1 cellular context compared by ENCODE assay signal in the genomic region with DNA sequence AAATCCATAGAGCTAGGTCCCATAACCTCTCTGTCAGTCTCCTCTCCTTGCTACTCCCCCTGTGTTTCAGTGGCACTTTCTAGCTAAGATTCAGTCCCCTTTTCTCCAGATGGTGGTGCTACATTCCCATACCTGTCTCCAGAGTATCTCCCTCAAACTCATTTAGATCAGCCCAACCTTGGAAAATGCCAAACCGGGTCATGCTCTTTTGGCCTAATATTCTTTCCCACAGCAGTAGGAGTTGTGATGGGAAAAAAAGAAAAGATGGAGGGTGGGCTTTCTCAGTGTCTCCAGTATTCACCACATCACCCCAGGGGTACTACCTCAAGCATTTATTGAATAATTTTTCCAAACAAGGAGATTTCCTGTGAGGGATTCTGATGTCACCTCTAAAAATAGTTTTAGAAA.
TF ChIP-seq lines count a peak whose summit lies in the region.

No MANE protein-coding gene starts in this region.

TF ChIP-seq in HepG2, 621 proteins besides CTCF, POLR2A, EP300 and RAD21 (continued from another document and continues in another):
- TF ChIP-seq ZNF18 (CRISPR knock-in tag; IDR thresholded peaks at IDR 0.05; ENCODE audit: insufficient replicate concordance) (no peak), TFDP2 (CRISPR knock-in tag; IDR thresholded peaks at IDR 0.05) (no peak), RBAK (CRISPR knock-in tag; IDR thresholded peaks at IDR 0.05) (no peak), SATB2 (CRISPR knock-in tag; IDR thresholded peaks at IDR 0.05) (no peak), MIER3 (CRISPR knock-in tag; IDR thresholded peaks at IDR 0.05; ENCODE audit: borderline replicate concordance) (no peak), JUND (CRISPR knock-in tag; IDR thresholded peaks at IDR 0.05) (no peak), ZNF274 (CRISPR knock-in tag; IDR thresholded peaks at IDR 0.05) (no peak), PLSCR1 (CRISPR knock-in tag; IDR thresholded peaks at IDR 0.05; ENCODE audit: borderline replicate concordance) (no peak), ZSCAN20 (CRISPR knock-in tag; IDR thresholded peaks at IDR 0.05; ENCODE audit: borderline replicate concordance) (no peak), TEAD2 (CRISPR knock-in tag; IDR thresholded peaks at IDR 0.05) (no peak), FLYWCH1 (CRISPR knock-in tag; IDR thresholded peaks at IDR 0.05) (no peak), PTBP1 (IDR thresholded peaks at IDR 0.05; ENCODE audit: low read depth, low read length, poor library complexity, severe bottlenecking) (no peak), MTA1 (CRISPR knock-in tag; IDR thresholded peaks at IDR 0.05; ENCODE audit: borderline replicate concordance) (no peak), SAP130 (CRISPR knock-in tag; IDR thresholded peaks at IDR 0.05; ENCODE audit: low read depth) (peak; percentile 55), AFF4 (CRISPR knock-in tag; IDR thresholded peaks at IDR 0.05) (no peak), PITX1 (CRISPR knock-in tag; IDR thresholded peaks at IDR 0.05) (no peak), ELF3 (CRISPR knock-in tag; IDR thresholded peaks at IDR 0.05) (peak; percentile 49; the same call in 1 of the 2 replicates), ZNF546 (CRISPR knock-in tag; conservative IDR thresholded peaks at IDR 0.05) (no peak), MAF1 (CRISPR knock-in tag; IDR thresholded peaks at IDR 0.05; ENCODE audit: borderline replicate concordance) (no peak), SYNCRIP (IDR thresholded peaks at IDR 0.05; ENCODE audit: insufficient read depth, low read depth, low read length) (no peak), MBNL3 (CRISPR knock-in tag; conservative IDR thresholded peaks at IDR 0.05) (no peak), NPAS2 (CRISPR knock-in tag; IDR thresholded peaks at IDR 0.05; ENCODE audit: borderline replicate concordance) (no peak), SMAD9 (CRISPR knock-in tag; IDR thresholded peaks at IDR 0.05) (no peak), ZSCAN9 (CRISPR knock-in tag; IDR thresholded peaks at IDR 0.05; ENCODE audit: borderline replicate concordance) (no peak), FOXM1 (CRISPR knock-in tag; IDR thresholded peaks at IDR 0.05) (no peak), ZFP36L1 (CRISPR knock-in tag; IDR thresholded peaks at IDR 0.05) (no peak), YEATS2 (CRISPR knock-in tag; IDR thresholded peaks at IDR 0.05; ENCODE audit: borderline replicate concordance) (no peak; the same call in 1 of the 2 replicates), NCOA5 (CRISPR knock-in tag; IDR thresholded peaks at IDR 0.05) (no peak), HHEX (CRISPR knock-in tag; IDR thresholded peaks at IDR 0.05) (no peak), DNMT1 (CRISPR knock-in tag; IDR thresholded peaks at IDR 0.05) (no peak), ZNF674 (CRISPR knock-in tag; IDR thresholded peaks at IDR 0.05; ENCODE audit: low read depth) (no peak), RFXANK (CRISPR knock-in tag; IDR thresholded peaks at IDR 0.05) (no peak), FOXA3 (CRISPR knock-in tag; IDR thresholded peaks at IDR 0.05) (no peak), MZF1 (CRISPR knock-in tag; IDR thresholded peaks at IDR 0.05; ENCODE audit: borderline replicate concordance) (no peak), ZNF883 (CRISPR knock-in tag; IDR thresholded peaks at IDR 0.05; ENCODE audit: not compliant biosample characterization) (no peak), ISL2 (CRISPR knock-in tag; IDR thresholded peaks at IDR 0.05) (no peak), SP4 (CRISPR knock-in tag; IDR thresholded peaks at IDR 0.05) (no peak), IRX3 (CRISPR knock-in tag; IDR thresholded peaks at IDR 0.05; ENCODE audit: borderline replicate concordance, low read depth) (no peak), ZNF235 (CRISPR knock-in tag; IDR thresholded peaks at IDR 0.05; ENCODE audit: borderline replicate concordance) (no peak), GLI4 (CRISPR knock-in tag; IDR thresholded peaks at IDR 0.05; ENCODE audit: borderline replicate concordance) (no peak), THYN1 (CRISPR knock-in tag; IDR thresholded peaks at IDR 0.05; ENCODE audit: borderline replicate concordance, low read depth) (no peak), SALL1 (CRISPR knock-in tag; IDR thresholded peaks at IDR 0.05) (no peak), POLR2AphosphoS2 (IDR thresholded peaks at IDR 0.05; ENCODE audit: low read depth, low read length) (no peak), ZNF143 (CRISPR knock-in tag; IDR thresholded peaks at IDR 0.05) (no peak), ATF7-NPFF (CRISPR knock-in tag; IDR thresholded peaks at IDR 0.05; ENCODE audit: low read depth) (no peak), ZNF75D (CRISPR knock-in tag; IDR thresholded peaks at IDR 0.05; ENCODE audit: borderline replicate concordance) (no peak), XRCC5 (optimal IDR thresholded peaks at IDR 0.05; ENCODE audit: low read length) (no peak), ZNF792 (CRISPR knock-in tag; IDR thresholded peaks at IDR 0.05) (no peak), ZNF605 (CRISPR knock-in tag; IDR thresholded peaks at IDR 0.05) (no peak), ZNF607 (CRISPR knock-in tag; IDR thresholded peaks at IDR 0.05; ENCODE audit: borderline replicate concordance) (no peak), SNAPC5 (CRISPR knock-in tag; IDR thresholded peaks at IDR 0.05; ENCODE audit: borderline replicate concordance) (no peak)
- TF ChIP-seq, protein P1, sequence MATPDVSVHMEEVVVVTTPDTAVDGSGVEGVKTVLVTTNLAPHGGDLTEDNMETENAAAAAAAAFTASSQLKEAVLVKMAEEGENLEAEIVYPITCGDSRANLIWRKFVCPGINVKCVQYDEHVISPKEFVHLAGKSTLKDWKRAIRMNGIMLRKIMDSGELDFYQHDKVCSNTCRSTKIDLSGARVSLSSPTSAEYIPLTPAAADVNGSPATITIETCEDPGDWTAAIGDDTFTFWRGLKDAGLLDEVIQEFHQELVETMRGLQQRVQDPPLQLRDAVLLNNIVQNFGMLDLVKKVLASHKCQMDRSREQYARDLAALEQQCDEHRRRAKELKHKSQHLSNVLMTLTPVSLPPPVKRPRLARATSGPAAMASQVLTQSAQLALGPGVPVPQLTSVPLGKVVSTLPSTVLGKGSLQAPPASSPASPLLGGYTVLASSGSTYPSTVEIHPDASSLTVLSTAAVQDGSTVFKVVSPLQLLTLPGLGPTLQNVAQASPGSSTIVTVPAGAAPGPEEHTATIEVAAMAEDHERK (CRISPR knock-in tag; IDR thresholded peaks at IDR 0.05; ENCODE audit: low read depth), result no peak
- TF ChIP-seq, protein P2, sequence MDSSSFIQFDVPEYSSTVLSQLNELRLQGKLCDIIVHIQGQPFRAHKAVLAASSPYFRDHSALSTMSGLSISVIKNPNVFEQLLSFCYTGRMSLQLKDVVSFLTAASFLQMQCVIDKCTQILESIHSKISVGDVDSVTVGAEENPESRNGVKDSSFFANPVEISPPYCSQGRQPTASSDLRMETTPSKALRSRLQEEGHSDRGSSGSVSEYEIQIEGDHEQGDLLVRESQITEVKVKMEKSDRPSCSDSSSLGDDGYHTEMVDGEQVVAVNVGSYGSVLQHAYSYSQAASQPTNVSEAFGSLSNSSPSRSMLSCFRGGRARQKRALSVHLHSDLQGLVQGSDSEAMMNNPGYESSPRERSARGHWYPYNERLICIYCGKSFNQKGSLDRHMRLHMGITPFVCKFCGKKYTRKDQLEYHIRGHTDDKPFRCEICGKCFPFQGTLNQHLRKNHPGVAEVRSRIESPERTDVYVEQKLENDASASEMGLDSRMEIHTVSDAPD (CRISPR knock-in tag; IDR thresholded peaks at IDR 0.05), result no peak
- TF ChIP-seq, protein P3, sequence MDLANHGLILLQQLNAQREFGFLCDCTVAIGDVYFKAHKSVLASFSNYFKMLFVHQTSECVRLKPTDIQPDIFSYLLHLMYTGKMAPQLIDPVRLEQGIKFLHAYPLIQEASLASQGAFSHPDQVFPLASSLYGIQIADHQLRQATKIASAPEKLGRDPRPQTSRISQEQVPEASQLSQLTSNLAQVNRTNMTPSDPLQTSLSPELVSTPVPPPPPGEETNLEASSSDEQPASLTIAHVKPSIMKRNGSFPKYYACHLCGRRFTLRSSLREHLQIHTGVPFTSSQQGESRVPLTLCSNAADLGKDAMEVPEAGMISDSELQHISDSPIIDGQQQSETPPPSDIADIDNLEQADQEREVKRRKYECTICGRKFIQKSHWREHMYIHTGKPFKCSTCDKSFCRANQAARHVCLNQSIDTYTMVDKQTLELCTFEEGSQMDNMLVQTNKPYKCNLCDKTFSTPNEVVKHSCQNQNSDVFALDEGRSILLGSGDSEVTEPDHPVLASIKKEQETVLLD (CRISPR knock-in tag; IDR thresholded peaks at IDR 0.05; ENCODE audit: low read depth), result no peak
- TF ChIP-seq, protein P4, sequence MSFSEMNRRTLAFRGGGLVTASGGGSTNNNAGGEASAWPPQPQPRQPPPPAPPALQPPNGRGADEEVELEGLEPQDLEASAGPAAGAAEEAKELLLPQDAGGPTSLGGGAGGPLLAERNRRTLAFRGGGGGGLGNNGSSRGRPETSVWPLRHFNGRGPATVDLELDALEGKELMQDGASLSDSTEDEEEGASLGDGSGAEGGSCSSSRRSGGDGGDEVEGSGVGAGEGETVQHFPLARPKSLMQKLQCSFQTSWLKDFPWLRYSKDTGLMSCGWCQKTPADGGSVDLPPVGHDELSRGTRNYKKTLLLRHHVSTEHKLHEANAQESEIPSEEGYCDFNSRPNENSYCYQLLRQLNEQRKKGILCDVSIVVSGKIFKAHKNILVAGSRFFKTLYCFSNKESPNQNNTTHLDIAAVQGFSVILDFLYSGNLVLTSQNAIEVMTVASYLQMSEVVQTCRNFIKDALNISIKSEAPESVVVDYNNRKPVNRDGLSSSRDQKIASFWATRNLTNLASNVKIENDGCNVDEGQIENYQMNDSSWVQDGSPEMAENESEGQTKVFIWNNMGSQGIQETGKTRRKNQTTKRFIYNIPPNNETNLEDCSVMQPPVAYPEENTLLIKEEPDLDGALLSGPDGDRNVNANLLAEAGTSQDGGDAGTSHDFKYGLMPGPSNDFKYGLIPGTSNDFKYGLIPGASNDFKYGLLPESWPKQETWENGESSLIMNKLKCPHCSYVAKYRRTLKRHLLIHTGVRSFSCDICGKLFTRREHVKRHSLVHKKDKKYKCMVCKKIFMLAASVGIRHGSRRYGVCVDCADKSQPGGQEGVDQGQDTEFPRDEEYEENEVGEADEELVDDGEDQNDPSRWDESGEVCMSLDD (CRISPR knock-in tag; IDR thresholded peaks at IDR 0.05; ENCODE audit: borderline replicate concordance), result no peak
